8 cellular contexts compared by ENCODE assay signal in the genomic region with DNA sequence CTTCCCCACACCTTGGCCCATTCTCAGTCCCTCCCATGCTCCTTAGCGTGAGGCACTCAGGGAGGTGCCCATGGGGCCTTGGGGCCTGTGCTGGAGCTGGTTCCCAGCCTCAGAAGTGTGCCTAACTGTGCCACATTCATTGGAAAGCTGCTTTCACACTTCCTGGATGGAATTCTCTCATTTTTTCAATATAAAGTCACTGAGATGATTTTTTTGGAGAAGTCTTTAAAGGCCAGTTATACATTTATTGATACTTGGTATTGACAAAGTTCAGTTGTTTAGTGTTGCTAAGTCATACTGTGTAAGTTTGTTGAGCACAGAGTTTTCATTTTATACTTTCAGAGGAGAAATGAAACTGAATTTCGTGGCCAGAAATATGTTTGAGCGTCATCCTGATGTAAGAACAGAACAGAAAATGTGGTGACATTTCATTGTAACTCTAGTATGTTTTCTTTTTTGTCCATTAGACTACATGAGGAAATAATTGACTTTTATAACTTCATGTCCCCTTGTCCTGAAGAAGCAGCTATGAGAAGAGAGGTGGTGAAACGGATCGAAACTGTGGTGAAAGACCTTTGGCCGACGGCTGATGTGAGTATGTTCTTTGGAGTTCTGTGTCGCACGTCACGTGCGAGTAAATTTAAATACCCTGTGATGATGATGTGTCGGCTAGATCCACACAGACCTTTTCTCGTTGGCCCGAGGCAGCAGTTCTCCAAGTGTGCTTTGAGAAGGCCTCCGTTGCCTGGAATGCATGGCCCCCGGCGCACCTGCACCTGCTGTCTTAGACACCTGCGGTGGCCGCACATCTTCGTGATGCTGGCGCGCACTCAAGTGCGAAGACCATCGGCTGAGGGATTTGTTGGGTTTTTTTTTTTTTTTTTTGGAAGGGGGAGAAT. TPM values are rescaled to one million over a fixed set of nuclear protein-coding genes. Genes with fewer than 3 reads are reported as not detected.
DNase-seq lines count a peak whose midpoint lies in the region; ATAC-seq and TF ChIP-seq lines count a peak whose summit lies in the region.
"Had no signal": no experiment of that assay in that cellular context is flagged by ENCODE, and none has a peak within 500 bp of the region (broad histone marks: within the 10 kb centered on the region; RNA-seq: fewer than 3 reads in every experiment).

No MANE protein-coding gene starts in this region.

- H3K4me1 ChIP-seq in MM.1S (ENCODE audit: low read length) (peaks cover 27% of the 10 kb centered on the region), osteoblast (ENCODE audit: insufficient read depth, low read length) (peaks cover 18% of the 10 kb centered on the region)

- peak overlapping the region; percentile 32; the same call in 1 of the 2 replicates for H3K9ac ChIP-seq in MM.1S (ENCODE audit: low read length)

- no peaks in the 10 kb centered on the region for H3K9me3 ChIP-seq in MM.1S (replicated peaks; ENCODE audit: insufficient read depth, low read length)
- no peaks in the 10 kb centered on the region for H3K9me3 ChIP-seq in osteoblast (ENCODE audit: low read depth, low read length)

- no peaks in the 10 kb centered on the region for H4K20me1 ChIP-seq in MM.1S (ENCODE audit: insufficient read depth, low read length)
- peaks cover 35% of the 10 kb centered on the region for H4K20me1 ChIP-seq in osteoblast (ENCODE audit: insufficient read depth, low read length)

- TF ChIP-seq CTCF in MM.1S (IDR thresholded peaks at IDR 0.05; ENCODE audit: low read length) (no peak), osteoblast (IDR thresholded peaks at IDR 0.05; ENCODE audit: extremely low read depth, low read depth, low read length) (no peak)

- ATAC-seq in GM18907 (IDR thresholded peaks at IDR 0.05; ENCODE audit: unreplicated experiment) = peak; percentile 77
- peak; percentile 66 for ATAC-seq in GM21825 (IDR thresholded peaks at IDR 0.05; ENCODE audit: unreplicated experiment)

- peak overlapping the region; percentile 86 for H3K27ac ChIP-seq in MM.1S (ENCODE audit: low read length)
- H3K27ac ChIP-seq in osteoblast (ENCODE audit: low read depth, low read length) = no peak overlapping the region

- H3F3A ChIP-seq in MM.1S (ENCODE audit: insufficient read depth, low read length) = 0 out of 2 replicates have a peak, but pooled peaks cover 5% of the 10 kb centered on the region

- H3K36me3 ChIP-seq in MM.1S (replicated peaks; ENCODE audit: insufficient read depth, low read length) (no peaks in the 10 kb centered on the region), osteoblast (ENCODE audit: insufficient read depth, low read length) (peaks cover 40% of the 10 kb centered on the region)

- peak overlapping the region; percentile 46; the same call in 1 of the 2 replicates for H3K4me2 ChIP-seq in MM.1S (ENCODE audit: low read depth, low read length)
- no peak overlapping the region for H3K4me2 ChIP-seq in osteoblast (ENCODE audit: insufficient read depth, low read length)

- H3K27me3 ChIP-seq in MM.1S (replicated peaks; ENCODE audit: insufficient read depth, low read length) (no peaks in the 10 kb centered on the region), osteoblast (ENCODE audit: insufficient read depth, low read length) (no peaks in the 10 kb centered on the region)

- no peak overlapping the region for H2AFZ ChIP-seq in MM.1S (ENCODE audit: low read length)
- no peak overlapping the region for H2AFZ ChIP-seq in osteoblast (ENCODE audit: low read length)

- H3K79me2 ChIP-seq in MM.1S (ENCODE audit: low read length) (peaks cover 100% of the 10 kb centered on the region), osteoblast (ENCODE audit: insufficient read depth, low read length) (peaks cover 94% of the 10 kb centered on the region)

- DNase-seq in MM.1S = peak; percentile 31
- peak; percentile 58 for DNase-seq in osteoblast (ENCODE audit: insufficient read length, low spot score, missing footprints)
- no peak for DNase-seq in NAMALWA (ENCODE audit: low spot score)
- no peak for DNase-seq in activated gamma-delta T cell (lab: John Stamatoyannopoulos, UW)
- DNase-seq in activated effector memory CD4-positive, alpha-beta T cell treated with anti-CD3 and anti-CD28 coated beads, Interleukin-2, amount 50 U/mL, for 16 hours = no peak
- DNase-seq: hippocampal formation had no signal

- H3K4me3 ChIP-seq in MM.1S (ENCODE audit: low read length) (no peak overlapping the region), osteoblast (ENCODE audit: insufficient read depth, low read length) (no peak overlapping the region)

- H3K9me2 ChIP-seq in MM.1S (replicated peaks; ENCODE audit: insufficient read depth, low read length) = no peaks in the 10 kb centered on the region

RNA-seq across cellular contexts. Expression of a gene that starts 24.1 kb away (rescaled TPM):
- total RNA-seq in osteoblast = 16.5 and 21.4 TPM in 2 replicates

Comparison
In these comparisons a context has a peak if more than half of its experiments do, and no peak if none do; other contexts are left out.
1. DNase-seq: peak in MM.1S (single experiment) and osteoblast (single experiment); none in NAMALWA (single experiment), activated gamma-delta T cell (single experiment) and activated effector memory CD4-positive, alpha-beta T cell treated with anti-CD3 and anti-CD28 coated beads, Interleukin-2, amount 50 U/mL, for 16 hours (single experiment).